15 cellular contexts compared by ENCODE assay signal in the genomic region with DNA sequence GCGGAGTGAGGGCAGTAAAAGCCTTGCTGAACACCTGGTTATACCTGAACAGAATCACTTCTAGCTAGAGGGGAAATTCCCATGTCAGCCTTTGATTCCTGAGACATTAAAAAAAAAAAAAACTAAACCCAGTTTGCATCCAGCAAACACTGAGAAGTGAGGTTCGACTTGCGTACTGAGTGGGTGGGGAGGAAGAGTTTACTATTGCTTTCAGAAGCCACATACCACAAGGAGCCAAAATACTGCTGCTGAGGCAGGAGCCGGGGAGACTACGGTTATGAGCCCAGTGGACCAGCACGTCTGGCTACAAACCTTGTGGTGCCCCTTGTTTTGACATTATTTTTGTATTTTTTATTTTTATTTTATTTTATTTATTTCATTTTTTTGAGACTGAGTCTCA. TPM values are rescaled to one million over a fixed set of nuclear protein-coding genes. Genes with fewer than 3 reads are reported as not detected.
DNase-seq lines count a peak whose midpoint lies in the region; ATAC-seq, FAIRE-seq and TF ChIP-seq lines count a peak whose summit lies in the region.
"Had no signal": no experiment of that assay in that cellular context is flagged by ENCODE, and none has a peak within 500 bp of the region (broad histone marks: within the 10 kb centered on the region; RNA-seq: fewer than 3 reads in every experiment).

No MANE protein-coding gene starts in this region.

- no peak for TF ChIP-seq CTCF in Caco-2 (IDR thresholded peaks at IDR 0.05; ENCODE audit: insufficient read depth in 1 of 2, low read depth in 1 of 2, low read length in 1 of 2, severe bottlenecking in 1 of 2, unreplicated experiment in 1 of 2)

- no TSS peak for BruUV-seq in Caco-2 (replicated peaks; lab: Mats Ljungman, UMichigan)

- no peak overlapping the region for H3K27ac ChIP-seq in naive thymus-derived CD4-positive, alpha-beta T cell (ENCODE audit: low read depth, low read length)
- H3K27ac ChIP-seq: ovary had no signal

- H3K27me3 Mint-ChIP-seq in naive thymus-derived CD4-positive, alpha-beta T cell = peaks cover 0 to 10% (median 0%) of the 10 kb centered on the region in 5 donors
- no peaks in the 10 kb centered on the region for H3K27me3 Mint-ChIP-seq in Caco-2 (ENCODE audit: insufficient read depth, unreplicated experiment)

- no peaks in the 10 kb centered on the region for H3K9me3 ChIP-seq in naive thymus-derived CD4-positive, alpha-beta T cell (ENCODE audit: control insufficient read depth in 2 of 3, low read length in 3 of 3)
- H3K9me3 ChIP-seq in Caco-2 = no peaks in the 10 kb centered on the region
- H3K9me3 ChIP-seq: ovary had no signal

- FAIRE-seq in frontal cortex (lab: Jason Lieb, UNC) = no peak

- no peak overlapping the region for H3K4me3 ChIP-seq in naive thymus-derived CD4-positive, alpha-beta T cell (ENCODE audit: low read length)
- no peak overlapping the region for H3K4me3 ChIP-seq in Caco-2 (ENCODE audit: low read depth, low read length)
- H3K4me3 ChIP-seq: GM23338, ovary had no signal

- peaks cover 0 to 7% (median 0%) of the 10 kb centered on the region in 5 donors for H3K36me3 Mint-ChIP-seq in naive thymus-derived CD4-positive, alpha-beta T cell
- H3K36me3 Mint-ChIP-seq in Caco-2 (ENCODE audit: insufficient read depth, unreplicated experiment) = peaks cover 10% of the 10 kb centered on the region

- peak overlapping the region in 6 of 9 donors; percentile 12 to 86 (median 44) for H3K27ac Mint-ChIP-seq in naive thymus-derived CD4-positive, alpha-beta T cell
- no peak overlapping the region for H3K27ac Mint-ChIP-seq in Caco-2 (ENCODE audit: unreplicated experiment)
- H3K27ac Mint-ChIP-seq: effector memory CD8-positive, alpha-beta T cell; GM23338 had no signal

- POLR2A ChIA-PET in naive thymus-derived CD4-positive, alpha-beta T cell (lab: Charles Lee) = no interaction called here
- POLR2A ChIA-PET in Caco-2 (lab: Charles Lee) = no interaction called here

- ATAC-seq in GM19351 (IDR thresholded peaks at IDR 0.05; ENCODE audit: unreplicated experiment) = peak; percentile 50
- peak; percentile 44 for ATAC-seq in HG03108 (IDR thresholded peaks at IDR 0.05; ENCODE audit: unreplicated experiment)
- ATAC-seq in naive thymus-derived CD4-positive, alpha-beta T cell = no peak
- ATAC-seq: effector memory CD8-positive, alpha-beta T cell; GM23338 had no signal

- no peaks in the 10 kb centered on the region for H3K36me3 ChIP-seq in naive thymus-derived CD4-positive, alpha-beta T cell (ENCODE audit: control insufficient read depth in 2 of 3, insufficient read depth in 3 of 3, low read length in 3 of 3)
- no peaks in the 10 kb centered on the region for H3K36me3 ChIP-seq in Caco-2 (ENCODE audit: control insufficient read depth, insufficient read depth, low read length)
- H3K36me3 ChIP-seq: ovary had no signal

- no peaks in the 10 kb centered on the region for H3K27me3 ChIP-seq in naive thymus-derived CD4-positive, alpha-beta T cell (ENCODE audit: control insufficient read depth in 2 of 2, insufficient read depth in 2 of 2, low read length in 2 of 2)
- no peaks in the 10 kb centered on the region for H3K27me3 ChIP-seq in Caco-2 (replicated peaks; ENCODE audit: control insufficient read depth, insufficient read depth, low read length)
- H3K27me3 ChIP-seq: ovary had no signal

- intact Hi-C loops in naive thymus-derived CD4-positive, alpha-beta T cell (cut with micrococcal nuclease) = no loop called here
- intact Hi-C loops in Caco-2 (cut with micrococcal nuclease; ENCODE audit: unreplicated experiment) = no loop called here

- peak overlapping the region in 2 of 10 donors; percentile 22 to 35 for H3K4me3 Mint-ChIP-seq in naive thymus-derived CD4-positive, alpha-beta T cell
- H3K4me3 Mint-ChIP-seq in Caco-2 (ENCODE audit: unreplicated experiment) = no peak overlapping the region
- H3K4me3 Mint-ChIP-seq: effector memory CD8-positive, alpha-beta T cell; GM23338 had no signal

- CTCF ChIA-PET in naive thymus-derived CD4-positive, alpha-beta T cell (lab: Charles Lee) = no interaction called here
- CTCF ChIA-PET in Caco-2 (lab: Charles Lee) = no interaction called here

- H3K9me3 Mint-ChIP-seq in naive thymus-derived CD4-positive, alpha-beta T cell = peaks cover 0 to 4% (median 0%) of the 10 kb centered on the region in 11 donors
- no peaks in the 10 kb centered on the region for H3K9me3 Mint-ChIP-seq in Caco-2 (ENCODE audit: unreplicated experiment)
- H3K9me3 Mint-ChIP-seq: effector memory CD8-positive, alpha-beta T cell had no signal

- no peaks in the 10 kb centered on the region for H3K4me1 ChIP-seq in naive thymus-derived CD4-positive, alpha-beta T cell (ENCODE audit: control insufficient read depth in 2 of 2, insufficient read depth in 2 of 2, low read length in 2 of 2)
- no peaks in the 10 kb centered on the region for H3K4me1 ChIP-seq in Caco-2

- peaks cover 0 to 19% (median 1%) of the 10 kb centered on the region in 7 donors for H3K4me1 Mint-ChIP-seq in naive thymus-derived CD4-positive, alpha-beta T cell
- peaks cover under 1% of the 10 kb centered on the region for H3K4me1 Mint-ChIP-seq in Caco-2 (ENCODE audit: low read depth, unreplicated experiment)

- DNase-seq in activated CD4-positive, alpha-beta T cell treated with anti-CD3 and anti-CD28 coated beads, Interleukin-2, amount 50 U/mL, for 48 hours = peak; percentile 30 to 49
- DNase-seq in activated CD4-positive, alpha-beta T cell treated with anti-CD3 and anti-CD28 coated beads for 1 hour = no peak
- peak in 4 of 9 donors; percentile 14 to 52 (median 44) for DNase-seq in naive thymus-derived CD4-positive, alpha-beta T cell
- DNase-seq in frontal cortex (ENCODE audit: low spot score in 2 of 2) (no peak), RPMI8226 (no peak), Caco-2 (no peak)
- DNase-seq: activated T-cell treated with anti-CD3 and anti-CD28 coated beads, Interleukin-2, amount 50 U/mL, for 1 hour; COR-L47; effector memory CD8-positive, alpha-beta T cell; mammary epithelial cell; NCI-H2171 had no signal

RNA-seq across cellular contexts. Expression of a gene that starts 2.7 kb away (rescaled TPM):
- under 1 TPM in 1 of 5 experiments, not detected in 4; 0.48 TPM for total RNA-seq in naive thymus-derived CD4-positive, alpha-beta T cell
- under 1 TPM in 1 of 2 donors, not detected in 1; 0.46 TPM for polyA plus RNA-seq in naive thymus-derived CD4-positive, alpha-beta T cell
- total RNA-seq in frontal cortex (0.41 TPM), Caco-2 (2022) (not detected in 2 replicates)
- total RNA-seq: mammary epithelial cell had no signal
- polyA plus RNA-seq: mammary epithelial cell had no signal

RNA-seq across cellular contexts. Expression of a gene that starts 22.5 kb away (rescaled TPM):
- total RNA-seq in naive thymus-derived CD4-positive, alpha-beta T cell = 1,000 to 10,000 TPM; 1,197 to 1,878 (median 1,602) TPM
- 1,000 to 10,000 TPM; 1,224 to 1,352 TPM for polyA plus RNA-seq in naive thymus-derived CD4-positive, alpha-beta T cell
- 1,245 TPM for total RNA-seq in frontal cortex
- total RNA-seq in Caco-2 (2022) = 2,077 and 2,101 TPM in 2 replicates

RNA-seq across cellular contexts. Expression of a gene that starts 39.4 kb away (rescaled TPM):
- 10 to 100 TPM; 17.6 to 31.2 (median 23.4) TPM for total RNA-seq in naive thymus-derived CD4-positive, alpha-beta T cell
- polyA plus RNA-seq in naive thymus-derived CD4-positive, alpha-beta T cell = 10 to 100 TPM; 31.1 to 37.6 TPM
- 20.8 TPM for total RNA-seq in frontal cortex
- 41.5 and 47.1 TPM in 2 replicates for total RNA-seq in Caco-2 (2022)

Comparison
In these comparisons a context has a peak if more than half of its experiments do, and no peak if none do; other contexts are left out.
1. DNase-seq: peak in activated CD4-positive, alpha-beta T cell treated with anti-CD3 and anti-CD28 coated beads, Interleukin-2, amount 50 U/mL, for 48 hours (2 of 2); none in activated CD4-positive, alpha-beta T cell treated with anti-CD3 and anti-CD28 coated beads for 1 hour (single experiment), frontal cortex (0 of 2), RPMI8226 (single experiment) and Caco-2 (0 of 2).